1 cellular context compared by ENCODE assay signal in genomic region chr7:149718730-149719049, GRCh38.
TF ChIP-seq lines count a peak whose summit lies in the region.

No MANE protein-coding gene starts in this region.

TF ChIP-seq in SK-N-SH treated with all-trans-retinoic acid at 6 μM for 48 hours, 23 proteins besides CTCF, POLR2A, EP300 and RAD21 (continued from another document):
- TF ChIP-seq OSR1 (CRISPR knock-in tag; IDR thresholded peaks at IDR 0.05) (no peak), RARB (CRISPR knock-in tag; IDR thresholded peaks at IDR 0.05) (no peak)
